Comparison of ENCODE assay signal across 7 cellular contexts in the genomic region with DNA sequence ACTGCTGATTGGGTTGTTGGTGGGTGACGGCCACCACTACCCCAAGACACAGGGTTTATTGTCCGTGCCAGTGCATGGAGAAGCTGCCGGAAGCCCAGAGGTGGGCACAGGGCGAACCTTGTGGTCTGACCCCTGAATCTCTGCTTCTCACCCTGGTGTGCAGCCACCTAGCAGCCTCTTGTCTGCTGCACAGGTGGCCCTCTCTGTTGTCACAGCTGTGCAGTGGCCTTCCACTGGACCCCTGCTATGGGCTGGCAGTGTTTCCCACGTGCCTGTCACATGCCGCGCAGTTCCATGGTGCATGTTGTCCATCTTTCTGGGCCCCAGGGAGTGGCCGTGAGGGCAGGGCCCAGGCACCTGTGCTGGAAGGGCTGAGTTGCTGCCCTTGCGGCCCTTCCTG.
"Had no signal": no experiment of that assay in that cellular context is flagged by ENCODE, and none has a peak within 500 bp of the region (broad histone marks: within the 10 kb centered on the region; RNA-seq: fewer than 3 reads in every experiment).

No MANE protein-coding gene starts in this region.

- DNase-seq: H9, HCEC 1CT, IMR-90 had no signal

- H3K4me3 Mint-ChIP-seq: GM23338, H9 had no signal

- ATAC-seq: GM23338, K562 had no signal

- FAIRE-seq: H1, H54, K562 had no signal

- H3K4me3 ChIP-seq: GM23338, K562 had no signal

- H3K9me3 Mint-ChIP-seq: GM23338, H9 had no signal
